11 cellular contexts compared by ENCODE assay signal in the genomic region with DNA sequence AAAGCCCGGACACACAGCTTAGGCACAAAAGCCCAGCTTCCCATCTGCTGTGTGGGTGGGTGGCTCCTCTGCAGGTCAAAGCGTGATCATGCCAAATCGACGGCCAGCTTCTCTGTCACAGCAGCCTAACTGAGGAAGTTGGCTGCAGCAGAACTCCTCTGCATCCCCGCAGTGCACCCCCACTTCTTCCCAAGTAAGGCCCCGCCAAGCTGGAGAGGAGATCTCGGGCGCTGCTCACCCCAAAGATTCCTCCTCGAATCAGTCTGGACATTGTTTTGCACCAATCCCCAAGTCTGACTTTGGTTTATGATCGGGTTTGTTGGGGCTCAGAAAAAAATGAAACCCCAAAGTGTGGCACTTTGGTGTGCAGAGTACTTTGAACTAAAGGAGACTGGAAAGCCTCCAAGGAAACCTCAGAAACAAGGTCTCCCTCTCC. TPM values are rescaled to one million over a fixed set of nuclear protein-coding genes. Genes with fewer than 3 reads are reported as not detected.
DNase-seq lines count a peak whose midpoint lies in the region; ATAC-seq and TF ChIP-seq lines count a peak whose summit lies in the region.
"Had no signal": no experiment of that assay in that cellular context is flagged by ENCODE, and none has a peak within 500 bp of the region (broad histone marks: within the 10 kb centered on the region; RNA-seq: fewer than 3 reads in every experiment).

No MANE protein-coding gene starts in this region.

- DNase-seq in KG1 (lab: John Stamatoyannopoulos, UW) (peak; percentile 48), neural crest cell (ENCODE audit: low read depth, low spot score) (no peak), COLO668 (lab: John Stamatoyannopoulos, UW; ENCODE audit: unreplicated experiment) (no peak), NCI-H82 (lab: John Stamatoyannopoulos, UW) (no peak)
- peak; percentile 49 to 57 for DNase-seq in activated T-cell treated with anti-CD3 and anti-CD28 coated beads, Interleukin-2, amount 50 U/mL, for 48 hours
- DNase-seq: NCI-H146 had no signal

- no peaks in the 10 kb centered on the region for H3K27me3 Mint-ChIP-seq in neural crest cell (ENCODE audit: low read depth)

- TF ChIP-seq POLR2A in GM10847 (IDR thresholded peaks at IDR 0.05; ENCODE audit: extremely low read depth, insufficient read length), result peak; percentile 54

- no peak for ATAC-seq in HG02571 (IDR thresholded peaks at IDR 0.05; ENCODE audit: unreplicated experiment)
- no peak for ATAC-seq in HG03196 (IDR thresholded peaks at IDR 0.05; ENCODE audit: unreplicated experiment)

- peaks cover 2% of the 10 kb centered on the region for H3K9me3 Mint-ChIP-seq in neural crest cell

- peaks cover 54% of the 10 kb centered on the region for H3K4me1 Mint-ChIP-seq in neural crest cell

- no peak overlapping the region for H3K4me3 Mint-ChIP-seq in neural crest cell

- H3K27ac Mint-ChIP-seq in neural crest cell (ENCODE audit: unreplicated experiment), result peak overlapping the region; percentile 17

- H3K36me3 Mint-ChIP-seq in neural crest cell (ENCODE audit: low read depth), result no peaks in the 10 kb centered on the region

- TF ChIP-seq CTCF in neural crest cell (conservative IDR thresholded peaks at IDR 0.05), result no peak

RNA-seq across cellular contexts. Expression of gene CPB2, which starts 19.7 kb away (rescaled TPM):
- total RNA-seq in neural crest cell, result 0.43 and 0.44 TPM in 2 replicates
- total RNA-seq: glomerular endothelial cell, RPMI7951 had no signal

RNA-seq across cellular contexts. Expression of gene LCP1, which starts 57.4 kb away (rescaled TPM):
- 7.6 and 8.5 TPM in 2 replicates for total RNA-seq in neural crest cell

Comparison
In these comparisons a context has a peak if more than half of its experiments do, and no peak if none do; other contexts are left out.
1. DNase-seq: peak in KG1 (single experiment) and activated T-cell treated with anti-CD3 and anti-CD28 coated beads, Interleukin-2, amount 50 U/mL, for 48 hours (2 of 2); none in neural crest cell (single experiment), COLO668 (single experiment) and NCI-H82 (single experiment).